ENCODE assay signal across 7 cellular contexts in the genomic region with DNA sequence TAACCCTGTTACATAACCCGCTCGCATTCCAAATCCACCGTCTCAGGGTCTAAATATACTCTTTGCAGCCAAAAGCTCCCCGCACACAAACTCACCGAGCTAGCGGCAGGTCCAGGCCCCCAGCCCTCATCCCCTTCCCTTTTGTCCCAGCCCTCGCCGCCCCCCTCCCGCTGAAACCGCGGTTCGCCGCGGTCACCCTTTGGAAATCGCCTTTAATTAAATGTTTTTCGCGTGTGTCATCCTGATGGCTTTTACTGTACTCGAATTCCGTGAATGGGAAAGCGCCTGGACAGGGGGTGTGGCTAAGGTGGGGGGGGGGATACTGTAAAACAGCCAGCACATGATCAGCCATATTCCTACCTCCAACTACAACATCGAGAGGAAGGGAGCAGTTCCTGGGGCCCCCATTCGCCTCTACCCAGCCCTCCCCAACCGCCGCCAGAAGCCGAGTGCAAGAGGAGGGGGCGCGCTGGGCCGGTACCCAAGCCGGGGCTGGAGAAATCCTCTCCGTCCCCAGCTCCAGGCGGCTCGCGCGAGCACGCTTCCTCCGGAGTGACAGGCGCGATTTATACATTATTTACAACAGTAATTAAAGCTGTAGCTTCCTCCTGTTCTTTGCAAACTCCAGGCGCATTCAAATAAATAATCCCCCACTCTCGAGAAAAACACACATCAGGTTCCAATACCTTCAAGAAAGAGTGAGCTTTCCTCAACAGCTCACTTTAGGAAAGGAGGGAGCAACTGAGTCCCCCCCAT.
A peak's percentile ranks its signal among the peaks of the same experiment; 100 is the strongest.
DNase-seq lines count a peak whose midpoint lies in the region; ATAC-seq lines count a peak whose summit lies in the region.

No MANE protein-coding gene starts in this region.

- DNase-seq in ELF-1 (ENCODE audit: low read depth, low spot score) (peak; percentile 58), NCI-H1105 (lab: John Stamatoyannopoulos, UW) (peak; percentile 43), kidney tubule cell (ENCODE audit: low spot score) (peak; percentile 71)
- DNase-seq in central memory CD8-positive, alpha-beta T cell (ENCODE audit: low spot score in 2 of 2), result no peak
- no peak for DNase-seq in stimulated activated CD4-positive, alpha-beta T cell treated with anti-CD3 and anti-CD28 coated beads, Interleukin-2, amount 100 ng/mL, for 24 hours

- H3K4me1 ChIP-seq in subcutaneous abdominal adipose tissue (ENCODE audit: control insufficient read depth in 5 of 5, insufficient read depth in 5 of 5, low read length in 5 of 5), result peaks cover 3 to 31% (median 27%) of the 10 kb centered on the region in 5 donors

- peak overlapping the region; percentile 48 for H3K4me3 Mint-ChIP-seq in central memory CD8-positive, alpha-beta T cell

- peaks cover 2% of the 10 kb centered on the region for H3K36me3 Mint-ChIP-seq in central memory CD8-positive, alpha-beta T cell (ENCODE audit: insufficient read depth)

- no peak for ATAC-seq in central memory CD8-positive, alpha-beta T cell (replicated peaks; ENCODE audit: extremely low read depth, poor library complexity, severe bottlenecking)
- no peak for ATAC-seq in HG02678 (IDR thresholded peaks at IDR 0.05; ENCODE audit: unreplicated experiment)

- H3K36me3 ChIP-seq in subcutaneous abdominal adipose tissue (ENCODE audit: control insufficient read depth in 5 of 5, insufficient read depth in 5 of 5, low read length in 5 of 5), result no peaks in the 10 kb centered on the region

- H3K27ac ChIP-seq in subcutaneous abdominal adipose tissue (ENCODE audit: low read depth, low read length), result no peak overlapping the region

- H3K27me3 Mint-ChIP-seq in central memory CD8-positive, alpha-beta T cell, result peaks cover 59% of the 10 kb centered on the region

- no peaks in the 10 kb centered on the region for H3K4me1 Mint-ChIP-seq in central memory CD8-positive, alpha-beta T cell

- no peak overlapping the region for H3K27ac Mint-ChIP-seq in central memory CD8-positive, alpha-beta T cell (ENCODE audit: low read depth)

- H3K27me3 ChIP-seq in subcutaneous abdominal adipose tissue (ENCODE audit: control insufficient read depth in 5 of 5, insufficient read depth in 4 of 5, low read length in 5 of 5), result peaks cover 0 to 2% (median 0%) of the 10 kb centered on the region in 5 donors

- peak overlapping the region; percentile 67 to 81 (median 74) for H3K4me3 ChIP-seq in subcutaneous abdominal adipose tissue (ENCODE audit: low read depth in 1 of 5, low read length in 5 of 5)

- no peaks in the 10 kb centered on the region for H3K9me3 ChIP-seq in subcutaneous abdominal adipose tissue (ENCODE audit: control insufficient read depth in 5 of 5, low read length in 5 of 5)

- peak overlapping the region in 4 of 5 donors; percentile 28 to 62 (median 36) for H3K9ac ChIP-seq in subcutaneous abdominal adipose tissue (ENCODE audit: low read length in 5 of 5)

- H3K9me3 Mint-ChIP-seq in central memory CD8-positive, alpha-beta T cell, result no peaks in the 10 kb centered on the region

Comparison
In these comparisons a context has a peak if more than half of its experiments do, and no peak if none do; other contexts are left out.
1. DNase-seq: peak in ELF-1 (single experiment), NCI-H1105 (single experiment) and kidney tubule cell (single experiment); none in central memory CD8-positive, alpha-beta T cell (0 of 2) and stimulated activated CD4-positive, alpha-beta T cell treated with anti-CD3 and anti-CD28 coated beads, Interleukin-2, amount 100 ng/mL, for 24 hours (0 of 2).